ENCODE assay signal across 11 cellular contexts in genomic region chr1:59005491-59006308, GRCh38.
DNase-seq lines count a peak whose midpoint lies in the region; ATAC-seq and TF ChIP-seq lines count a peak whose summit lies in the region.
"Had no signal": no experiment of that assay in that cellular context is flagged by ENCODE, and none has a peak within 500 bp of the region (broad histone marks: within the 10 kb centered on the region; RNA-seq: fewer than 3 reads in every experiment).

No MANE protein-coding gene starts in this region.

- ATAC-seq in activated CD8-positive, alpha-beta memory T cell treated with anti-CD3 and anti-CD28 coated beads, Interleukin-2, amount 10 ng/mL, durations not matched to agents 7 days and 5 days = peak; percentile 40
- peak in 2 of 4 experiments; percentile 31 to 37 for ATAC-seq in T-cell (replicated peaks in 1 of 4)

- H3K18ac ChIP-seq in H9 (ENCODE audit: insufficient read length, low read depth, low read length) = no peak overlapping the region

- peaks cover 38% of the 10 kb centered on the region for H3K4me1 Mint-ChIP-seq in activated CD8-positive, alpha-beta memory T cell treated with anti-CD3 and anti-CD28 coated beads, Interleukin-2, amount 10 ng/mL, durations not matched to agents 7 days and 5 days
- peaks cover 5 to 8% of the 10 kb centered on the region in 2 experiments; a peak in 3 of 4 replicates for H3K4me1 Mint-ChIP-seq in H9
- peaks cover 32 to 39% (median 32%) of the 10 kb centered on the region in 3 donors for H3K4me1 Mint-ChIP-seq in T-cell

- H3K79me1 ChIP-seq in H9 (ENCODE audit: insufficient read depth, low read depth, low read length, poor library complexity, severe bottlenecking) = no peaks in the 10 kb centered on the region

- H2AK5ac ChIP-seq in H9 (ENCODE audit: insufficient read length, low read length) = no peak overlapping the region

- H2BK20ac ChIP-seq in H9 (ENCODE audit: low read depth, low read length, poor library complexity, severe bottlenecking) = no peak overlapping the region

- H3K36me3 ChIP-seq in spleen = no peaks in the 10 kb centered on the region
- H3K36me3 ChIP-seq in WERI-Rb-1 = no peaks in the 10 kb centered on the region
- H3K36me3 ChIP-seq: ascending aorta had no signal

- peak; percentile 38 for DNase-seq in activated CD8-positive, alpha-beta memory T cell treated with anti-CD3 and anti-CD28 coated beads, Interleukin-2, amount 10 ng/mL, durations not matched to agents 7 days and 5 days
- no peak for DNase-seq in activated CD8-positive, alpha-beta memory T cell treated with anti-CD3 and anti-CD28 coated beads for 24 hours
- DNase-seq in H9 = peak; percentile 4
- no peak for DNase-seq in T-cell
- DNase-seq in spleen = no peak
- DNase-seq in WERI-Rb-1 = no peak
- DNase-seq in NCI-H2029 treated with DMSO at 0.1 percent for 48 hours (lab: John Stamatoyannopoulos, UW) = no peak
- no peak for DNase-seq in DMS79 (lab: John Stamatoyannopoulos, UW)
- DNase-seq: NCI-H446 had no signal

- no peak overlapping the region for H3K4me3 ChIP-seq in spleen
- H3K4me3 ChIP-seq in WERI-Rb-1 (ENCODE audit: low read depth, low read length) = no peak overlapping the region
- H3K4me3 ChIP-seq: ascending aorta, lung had no signal

- H3K9me3 Mint-ChIP-seq in activated CD8-positive, alpha-beta memory T cell treated with anti-CD3 and anti-CD28 coated beads, Interleukin-2, amount 10 ng/mL, durations not matched to agents 7 days and 5 days (ENCODE audit: low read depth) = no peaks in the 10 kb centered on the region
- no peaks in the 10 kb centered on the region; a peak in 1 of 5 replicates for H3K9me3 Mint-ChIP-seq in H9
- H3K9me3 Mint-ChIP-seq in T-cell = no peaks in the 10 kb centered on the region

- no peaks in the 10 kb centered on the region for H4K20me1 ChIP-seq in H9 (ENCODE audit: control insufficient read depth, insufficient read depth, insufficient read length)

- H2AFZ ChIP-seq in H9 (ENCODE audit: low read length) = no peak overlapping the region

- H4K91ac ChIP-seq in H9 (ENCODE audit: insufficient read length, low read depth, low read length) = no peak overlapping the region

- H2BK15ac ChIP-seq in H9 (ENCODE audit: low read depth, low read length) = no peak overlapping the region

- H2BK120ac ChIP-seq in H9 (ENCODE audit: low read depth, low read length, poor library complexity, severe bottlenecking) = no peak overlapping the region

- H3K27me3 ChIP-seq in H9 (ENCODE audit: insufficient read depth, low read length) (no peaks in the 10 kb centered on the region), spleen (replicated peaks in 1 of 7) (no peaks in the 10 kb centered on the region), WERI-Rb-1 (ENCODE audit: insufficient read depth, low read depth, severe bottlenecking) (no peaks in the 10 kb centered on the region)
- H3K27me3 ChIP-seq: ascending aorta had no signal

- no peaks in the 10 kb centered on the region for H3K23me2 ChIP-seq in H9 (ENCODE audit: insufficient read length, low read depth, low read length, poor library complexity, severe bottlenecking)

- WGBS in H9 (ENCODE audit: extremely low coverage, insufficient read length, low lambda C conversion rate) = no CpG with 5 or more reads among the region's 1 CpG
- WGBS in spleen, 5 donors = 88 to 92% (median 92%) methylated on average over 1 of the region's 1 CpG

- H2BK12ac ChIP-seq in H9 (ENCODE audit: insufficient read length, low read depth, low read length) = no peak overlapping the region

- no peak overlapping the region for H3K56ac ChIP-seq in H9 (ENCODE audit: insufficient read length, low read depth, low read length)

- H3K4me2 ChIP-seq in H9 (ENCODE audit: insufficient read depth, insufficient read length, low read length) = no peak overlapping the region

- no peak overlapping the region for H3K9ac ChIP-seq in H9 (ENCODE audit: extremely low read depth, insufficient read length, low read length)

- no peak for TF ChIP-seq CTCF in H9 (conservative IDR thresholded peaks at IDR 0.05)
- no peak for TF ChIP-seq CTCF in spleen (IDR thresholded peaks at IDR 0.05 in 8 of 11, conservative IDR thresholded peaks at IDR 0.05 in 3 of 11)
- no peak for TF ChIP-seq CTCF in WERI-Rb-1 (IDR thresholded peaks at IDR 0.05; ENCODE audit: low read depth, low read length)

- H2BK5ac ChIP-seq in H9 (ENCODE audit: insufficient read length, low read length) = no peak overlapping the region

- H3T11ph ChIP-seq in H9 (ENCODE audit: low read length) = no peak overlapping the region

- no peak overlapping the region for H3K23ac ChIP-seq in H9 (ENCODE audit: insufficient read length, low read depth, low read length)

- peak overlapping the region; percentile 44 for H3K27ac Mint-ChIP-seq in activated CD8-positive, alpha-beta memory T cell treated with anti-CD3 and anti-CD28 coated beads, Interleukin-2, amount 10 ng/mL, durations not matched to agents 7 days and 5 days
- no peak overlapping the region for H3K27ac Mint-ChIP-seq in H9
- H3K27ac Mint-ChIP-seq in T-cell = peak overlapping the region; percentile 60 to 68

- no peaks in the 10 kb centered on the region for H3K36me3 Mint-ChIP-seq in activated CD8-positive, alpha-beta memory T cell treated with anti-CD3 and anti-CD28 coated beads, Interleukin-2, amount 10 ng/mL, durations not matched to agents 7 days and 5 days
- H3K36me3 Mint-ChIP-seq in H9 (ENCODE audit: insufficient read depth in 1 of 3, low read depth in 3 of 3) (no peaks in the 10 kb centered on the region), T-cell (no peaks in the 10 kb centered on the region)

- no peaks in the 10 kb centered on the region for H3K4me1 ChIP-seq in H9 (ENCODE audit: insufficient read depth, low read length)
- H3K4me1 ChIP-seq in spleen = peaks cover 7 to 46% (median 36%) of the 10 kb centered on the region in 6 donors

- H3K27me3 Mint-ChIP-seq in activated CD8-positive, alpha-beta memory T cell treated with anti-CD3 and anti-CD28 coated beads, Interleukin-2, amount 10 ng/mL, durations not matched to agents 7 days and 5 days = no peaks in the 10 kb centered on the region
- H3K27me3 Mint-ChIP-seq in H9 (ENCODE audit: low read depth) (peaks cover 2% of the 10 kb centered on the region; the same call in 1 of the 2 replicates), T-cell (no peaks in the 10 kb centered on the region)

- H4K8ac ChIP-seq in H9 (replicated peaks; ENCODE audit: insufficient read length, low read depth, low read length) = no peak overlapping the region

- CTCF ChIA-PET in activated CD8-positive, alpha-beta memory T cell treated with anti-CD3 and anti-CD28 coated beads, Interleukin-2, amount 10 ng/mL, durations not matched to agents 7 days and 5 days (lab: Charles Lee) = interaction anchor here (0.7 kb wide), 1 partner anchor 7 kb away, joined by 3 read pairs; no protein-coding TSS in a partner anchor
- CTCF ChIA-PET in T-cell (lab: Charles Lee) = no interaction called here

- POLR2A ChIA-PET in T-cell (lab: Charles Lee) = interaction anchor here in 1 of 2 donors (0.6 kb wide), 1 partner anchor 279 kb away, joined by 3 read pairs; no protein-coding TSS in a partner anchor

- H3K9me3 ChIP-seq in H9 (ENCODE audit: control insufficient read depth, low read depth, low read length) = no peaks in the 10 kb centered on the region
- H3K9me3 ChIP-seq in spleen = no peaks in the 10 kb centered on the region
- no peaks in the 10 kb centered on the region for H3K9me3 ChIP-seq in WERI-Rb-1 (ENCODE audit: severe bottlenecking)
- H3K9me3 ChIP-seq: ascending aorta had no signal

- no peak overlapping the region for H3K4ac ChIP-seq in H9 (ENCODE audit: low read depth, low read length)

- no peak for TF ChIP-seq POLR2A in spleen (IDR thresholded peaks at IDR 0.05)

- H3K14ac ChIP-seq in H9 (ENCODE audit: insufficient read depth, low read length) = no peak overlapping the region

- intact Hi-C loops in spleen (cut with DNase I; ENCODE audit: low total_unique reads) = no loop called here

- no peak overlapping the region for H4K5ac ChIP-seq in H9 (ENCODE audit: insufficient read length, low read depth, low read length)

- H3K4me3 Mint-ChIP-seq in activated CD8-positive, alpha-beta memory T cell treated with anti-CD3 and anti-CD28 coated beads, Interleukin-2, amount 10 ng/mL, durations not matched to agents 7 days and 5 days = no peak overlapping the region
- no peak overlapping the region for H3K4me3 Mint-ChIP-seq in H9
- H3K4me3 Mint-ChIP-seq in T-cell = peak overlapping the region in 1 of 3 donors; percentile 9

- H3K79me2 ChIP-seq in H9 (ENCODE audit: insufficient read depth, low read length) = no peaks in the 10 kb centered on the region

- H3K27ac ChIP-seq in H9 (ENCODE audit: insufficient read length, low read depth, low read length) (no peak overlapping the region), spleen (peak overlapping the region in 5 of 8 donors; percentile 2 to 69 (median 32)), WERI-Rb-1 (no peak overlapping the region)
- H3K27ac ChIP-seq: ascending aorta had no signal

Comparison
In these comparisons a context has a peak if more than half of its experiments do, and no peak if none do; other contexts are left out.
1. DNase-seq: peak in activated CD8-positive, alpha-beta memory T cell treated with anti-CD3 and anti-CD28 coated beads, Interleukin-2, amount 10 ng/mL, durations not matched to agents 7 days and 5 days (single experiment) and H9 (single experiment); none in activated CD8-positive, alpha-beta memory T cell treated with anti-CD3 and anti-CD28 coated beads for 24 hours (single experiment), T-cell (0 of 34), spleen (single experiment), WERI-Rb-1 (single experiment), NCI-H2029 treated with DMSO at 0.1 percent for 48 hours (single experiment) and DMS79 (single experiment).
2. H3K27ac Mint-ChIP-seq: peak in activated CD8-positive, alpha-beta memory T cell treated with anti-CD3 and anti-CD28 coated beads, Interleukin-2, amount 10 ng/mL, durations not matched to agents 7 days and 5 days (single experiment) and T-cell (2 of 2); none in H9 (0 of 3).
3. H3K27ac ChIP-seq: peak in spleen (5 of 8); none in H9 (single experiment) and WERI-Rb-1 (single experiment).